Comparison of ENCODE assay signal across 15 cellular contexts in the genomic region with DNA sequence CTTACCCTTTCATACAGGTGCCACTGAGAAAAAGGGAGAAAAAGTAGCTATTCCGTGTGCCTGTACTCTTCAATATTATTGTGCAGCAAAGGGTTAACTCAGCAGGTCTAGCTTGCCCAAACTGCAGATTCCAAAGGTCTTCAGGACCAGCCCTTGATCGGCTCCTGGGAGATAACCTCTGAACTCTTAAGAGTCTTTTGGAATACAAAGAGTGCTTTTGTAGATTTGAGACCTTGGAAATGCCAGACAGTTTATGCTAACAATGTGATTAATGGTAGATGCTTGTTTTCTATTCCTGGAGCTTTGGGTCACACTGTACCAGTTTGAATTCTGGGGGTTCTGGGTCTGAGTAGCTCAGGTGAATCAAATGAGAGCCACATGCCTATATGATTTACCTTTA.
A peak's percentile ranks its signal among the peaks of the same experiment; 100 is the strongest.
DNase-seq lines count a peak whose midpoint lies in the region; ATAC-seq and TF ChIP-seq lines count a peak whose summit lies in the region.
"Had no signal": no experiment of that assay in that cellular context is flagged by ENCODE, and none has a peak within 500 bp of the region (broad histone marks: within the 10 kb centered on the region; RNA-seq: fewer than 3 reads in every experiment).

No MANE protein-coding gene starts in this region.

- H3K27me3 ChIP-seq in right atrium auricular region: no peaks in the 10 kb centered on the region
- H3K27me3 ChIP-seq in hepatocyte: no peaks in the 10 kb centered on the region

- H3K4me3 Mint-ChIP-seq in progenitor cell of endocrine pancreas (ENCODE audit: low read depth): peak overlapping the region; percentile 4
- no peak overlapping the region for H3K4me3 Mint-ChIP-seq in glutamatergic neuron (ENCODE audit: unreplicated experiment)
- H3K4me3 Mint-ChIP-seq: B cell; CD4-positive, alpha-beta T cell; H9 had no signal

- no peaks in the 10 kb centered on the region for H3K9me2 ChIP-seq in hepatocyte (replicated peaks; ENCODE audit: insufficient read depth)

- H3K27me3 Mint-ChIP-seq in progenitor cell of endocrine pancreas: no peaks in the 10 kb centered on the region
- H3K27me3 Mint-ChIP-seq in glutamatergic neuron (ENCODE audit: unreplicated experiment): no peaks in the 10 kb centered on the region
- H3K27me3 Mint-ChIP-seq: B cell; CD4-positive, alpha-beta T cell had no signal

- H3K36me3 Mint-ChIP-seq in progenitor cell of endocrine pancreas (ENCODE audit: insufficient read depth) (peaks cover 4% of the 10 kb centered on the region), glutamatergic neuron (ENCODE audit: unreplicated experiment) (no peaks in the 10 kb centered on the region)

- no peaks in the 10 kb centered on the region for H3K79me2 ChIP-seq in hepatocyte

- WGBS in hepatocyte (ENCODE audit: low lambda C conversion rate, missing lambda C conversion rate): 13% methylated on average over 2 of the region's 2 CpGs

- H3K4me3 ChIP-seq in right atrium auricular region (no peak overlapping the region), hepatocyte (no peak overlapping the region)

- peak overlapping the region; percentile 87 for H3K27ac Mint-ChIP-seq in progenitor cell of endocrine pancreas
- H3K27ac Mint-ChIP-seq in glutamatergic neuron (ENCODE audit: unreplicated experiment): no peak overlapping the region
- H3K27ac Mint-ChIP-seq: B cell; CD4-positive, alpha-beta T cell; H9 had no signal

- no peaks in the 10 kb centered on the region for H3K36me3 ChIP-seq in right atrium auricular region
- no peaks in the 10 kb centered on the region for H3K36me3 ChIP-seq in hepatocyte (replicated peaks; ENCODE audit: insufficient read depth, low read depth)

- peak overlapping the region; percentile 44 for H3K4me2 ChIP-seq in hepatocyte

- H3K9me3 Mint-ChIP-seq in progenitor cell of endocrine pancreas (ENCODE audit: low read depth) (peaks cover 8% of the 10 kb centered on the region), glutamatergic neuron (ENCODE audit: unreplicated experiment) (no peaks in the 10 kb centered on the region)
- H3K9me3 Mint-ChIP-seq: H9 had no signal

- H3K9me3 ChIP-seq in right atrium auricular region (no peaks in the 10 kb centered on the region), hepatocyte (ENCODE audit: low read depth) (no peaks in the 10 kb centered on the region)

- H4K20me1 ChIP-seq in hepatocyte (ENCODE audit: insufficient read depth, poor library complexity, severe bottlenecking): no peaks in the 10 kb centered on the region

- intact Hi-C loops in left cardiac atrium (cut with DNase I): no loop called here

- no peak for ATAC-seq in left cardiac atrium
- no peak for ATAC-seq in HG02884 (IDR thresholded peaks at IDR 0.05; ENCODE audit: unreplicated experiment)
- ATAC-seq: HepG2 had no signal

- no peak for TF ChIP-seq CTCF in right atrium auricular region (IDR thresholded peaks at IDR 0.05)
- TF ChIP-seq CTCF in hepatocyte (IDR thresholded peaks at IDR 0.05; ENCODE audit: poor library complexity): no peak
- TF ChIP-seq CTCF in progenitor cell of endocrine pancreas (IDR thresholded peaks at IDR 0.05; ENCODE audit: unreplicated experiment): no peak
- no peak for TF ChIP-seq CTCF in glutamatergic neuron (IDR thresholded peaks at IDR 0.05; ENCODE audit: partially characterized antibody, unreplicated experiment)

- peaks cover 0 to 5% of the 10 kb centered on the region in 2 donors for H3K4me1 ChIP-seq in right atrium auricular region
- H3K4me1 ChIP-seq in hepatocyte (ENCODE audit: insufficient read depth): peaks cover 7% of the 10 kb centered on the region

- H3K27ac ChIP-seq in right atrium auricular region: peak overlapping the region; percentile 16 to 33
- no peak overlapping the region for H3K27ac ChIP-seq in hepatocyte

- H2AFZ ChIP-seq in hepatocyte: peak overlapping the region; percentile 24

- DNase-seq in right atrium auricular region (ENCODE audit: low spot score): no peak
- DNase-seq in left cardiac atrium: no peak
- no peak for DNase-seq in hepatocyte (ENCODE audit: low spot score)
- DNase-seq in progenitor cell of endocrine pancreas (ENCODE audit: low spot score, unreplicated experiment): no peak
- no peak for DNase-seq in hypothalamus (lab: John Stamatoyannopoulos, UW)
- no peak for DNase-seq in glutamatergic neuron
- DNase-seq: C1 segment of cervical spinal cord; CD4-positive, alpha-beta T cell; DND-41; GF-D8; GOT3; H9 had no signal

- H3K4me1 Mint-ChIP-seq in progenitor cell of endocrine pancreas (ENCODE audit: low read depth) (peaks cover 47% of the 10 kb centered on the region), glutamatergic neuron (ENCODE audit: low read depth, unreplicated experiment) (peaks cover 4% of the 10 kb centered on the region)
- H3K4me1 Mint-ChIP-seq: B cell, H9 had no signal
